Comparison of ENCODE assay signal across 8 cellular contexts in the genomic region with DNA sequence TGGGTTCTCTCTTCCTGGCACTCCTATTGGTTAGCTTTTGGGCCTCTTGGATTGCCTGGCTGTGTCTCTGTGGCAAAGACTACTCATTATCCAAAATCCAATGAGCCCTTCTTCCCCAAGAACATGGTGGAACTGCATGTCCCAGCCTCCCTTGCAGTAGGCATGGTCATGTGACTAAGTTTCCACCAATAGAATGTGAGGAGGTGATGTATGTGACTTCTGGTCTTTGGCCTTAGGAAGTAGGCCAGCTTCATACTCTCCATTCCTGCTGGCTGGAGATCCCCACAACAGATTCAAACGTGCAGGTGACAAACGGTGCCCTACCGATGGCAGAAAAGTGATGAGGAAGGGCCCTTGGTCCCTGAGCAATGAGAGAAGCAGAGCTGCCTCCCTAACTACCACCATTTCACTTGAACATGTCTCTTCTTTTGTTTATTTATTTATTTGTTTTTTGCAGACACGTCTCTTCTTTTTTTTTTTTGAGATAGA. TPM values are rescaled to one million over a fixed set of nuclear protein-coding genes. Genes with fewer than 3 reads are reported as not detected.
DNase-seq lines count a peak whose midpoint lies in the region; ATAC-seq and TF ChIP-seq lines count a peak whose summit lies in the region.

No MANE protein-coding gene starts in this region.

- H3K4me3 ChIP-seq in neutrophil (ENCODE audit: low read depth in 1 of 2, low read length in 1 of 2) (no peak overlapping the region), WERI-Rb-1 (ENCODE audit: low read depth, low read length) (no peak overlapping the region), heart right ventricle (no peak overlapping the region)

- H3K9me3 ChIP-seq in neutrophil (no peaks in the 10 kb centered on the region), WERI-Rb-1 (ENCODE audit: severe bottlenecking) (no peaks in the 10 kb centered on the region), heart right ventricle (no peaks in the 10 kb centered on the region)

- H3K36me3 ChIP-seq in neutrophil (no peaks in the 10 kb centered on the region), WERI-Rb-1 (no peaks in the 10 kb centered on the region), heart right ventricle (no peaks in the 10 kb centered on the region)

- H3K27ac ChIP-seq in neutrophil (peak overlapping the region; percentile 24), WERI-Rb-1 (no peak overlapping the region), heart right ventricle (peak overlapping the region in 1 of 10 donors; percentile 73)

- peak; percentile 78 for ATAC-seq in activated T-helper 17 cell treated with anti-CD3 and anti-CD28 coated beads, Interleukin-2, amount 50 U/mL, for 72 hours (replicated peaks)
- no peak for ATAC-seq in heart right ventricle

- H3K36me3 Mint-ChIP-seq in IgD-negative memory B cell = no peaks in the 10 kb centered on the region
- no peaks in the 10 kb centered on the region for H3K36me3 Mint-ChIP-seq in activated T-helper 17 cell treated with anti-CD3 and anti-CD28 coated beads, Interleukin-2, amount 50 U/mL, for 72 hours (ENCODE audit: low read depth)

- peak overlapping the region; percentile 69 to 96 (median 92) for H3K27ac Mint-ChIP-seq in IgD-negative memory B cell
- H3K27ac Mint-ChIP-seq in activated T-helper 17 cell treated with anti-CD3 and anti-CD28 coated beads, Interleukin-2, amount 50 U/mL, for 72 hours = peak overlapping the region; percentile 31

- DNase-seq in SIG-M5 treated with dmso at 0.1 percent for 504 hours (lab: John Stamatoyannopoulos, UW; ENCODE audit: unreplicated experiment) = peak; percentile 49
- no peak for DNase-seq in SIG-M5 (lab: John Stamatoyannopoulos, UW)
- no peak for DNase-seq in WERI-Rb-1
- no peak for DNase-seq in heart right ventricle
- no peak for DNase-seq in activated CD8-positive, alpha-beta memory T cell treated with anti-CD3 and anti-CD28 coated beads, Interleukin-2, amount 50 U/mL, for 48 hours

- no peaks in the 10 kb centered on the region for H3K9me3 Mint-ChIP-seq in IgD-negative memory B cell
- H3K9me3 Mint-ChIP-seq in activated T-helper 17 cell treated with anti-CD3 and anti-CD28 coated beads, Interleukin-2, amount 50 U/mL, for 72 hours = no peaks in the 10 kb centered on the region

- intact Hi-C loops in heart right ventricle (cut with DNase I) = no loop called here

- peaks cover 11 to 16% of the 10 kb centered on the region in 2 experiments for H3K4me1 ChIP-seq in neutrophil (ENCODE audit: control insufficient read depth in 1 of 2, insufficient read depth in 1 of 2, low read depth in 1 of 2, low read length in 1 of 2)
- H3K4me1 ChIP-seq in heart right ventricle = peaks cover 0 to 39% (median 0%) of the 10 kb centered on the region in 9 donors

- H3K4me3 Mint-ChIP-seq in IgD-negative memory B cell = peak overlapping the region; percentile 29 to 87 (median 55)
- H3K4me3 Mint-ChIP-seq in activated T-helper 17 cell treated with anti-CD3 and anti-CD28 coated beads, Interleukin-2, amount 50 U/mL, for 72 hours = peak overlapping the region; percentile 40

- H3K27me3 Mint-ChIP-seq in IgD-negative memory B cell = no peaks in the 10 kb centered on the region
- H3K27me3 Mint-ChIP-seq in activated T-helper 17 cell treated with anti-CD3 and anti-CD28 coated beads, Interleukin-2, amount 50 U/mL, for 72 hours = no peaks in the 10 kb centered on the region

- H3K27me3 ChIP-seq in neutrophil = no peaks in the 10 kb centered on the region
- H3K27me3 ChIP-seq in WERI-Rb-1 (ENCODE audit: insufficient read depth, low read depth, severe bottlenecking) = no peaks in the 10 kb centered on the region
- no peaks in the 10 kb centered on the region for H3K27me3 ChIP-seq in heart right ventricle

- H3K4me1 Mint-ChIP-seq in IgD-negative memory B cell = peaks cover 21 to 31% (median 22%) of the 10 kb centered on the region in 3 donors
- H3K4me1 Mint-ChIP-seq in activated T-helper 17 cell treated with anti-CD3 and anti-CD28 coated beads, Interleukin-2, amount 50 U/mL, for 72 hours = peaks cover 28% of the 10 kb centered on the region

- TF ChIP-seq CTCF in neutrophil (IDR thresholded peaks at IDR 0.05) = no peak
- no peak for TF ChIP-seq CTCF in WERI-Rb-1 (IDR thresholded peaks at IDR 0.05; ENCODE audit: low read depth, low read length)
- TF ChIP-seq CTCF in heart right ventricle (IDR thresholded peaks at IDR 0.05) = no peak

- WGBS in heart right ventricle, 2 donors = 61 to 81% methylated on average over 4 of the region's 4 CpGs

RNA-seq across cellular contexts. Expression of gene SPN, which starts 17.3 kb away (rescaled TPM):
- polyA plus RNA-seq in IgD-negative memory B cell (11.0 TPM), heart right ventricle (under 1 TPM; 0.29 to 0.58 TPM)
- 100 to 1,000 TPM; 137 to 173 TPM for total RNA-seq in activated T-helper 17 cell treated with anti-CD3 and anti-CD28 coated beads, Interleukin-2, amount 50 U/mL, for 72 hours
- total RNA-seq in heart right ventricle = 10 to 100 TPM in 1 of 10 donors, 1 to 10 TPM in 7, under 1 TPM in 2; 0.35 to 12.6 (median 1.8) TPM

RNA-seq across cellular contexts. Expression of gene QPRT, which starts 33.2 kb away (rescaled TPM):
- polyA plus RNA-seq in IgD-negative memory B cell (not detected), heart right ventricle (10 to 100 TPM in 1 of 2 donors, 1 to 10 TPM in 1; 3.8 to 13.8 TPM)
- total RNA-seq in activated T-helper 17 cell treated with anti-CD3 and anti-CD28 coated beads, Interleukin-2, amount 50 U/mL, for 72 hours = 1 to 10 TPM; 3.2 to 4.3 TPM
- 10 to 100 TPM; 16.0 to 34.1 (median 25.9) TPM for total RNA-seq in heart right ventricle

Comparison
In these comparisons a context has a peak if more than half of its experiments do, and no peak if none do; other contexts are left out.
1. RNA of gene SPN, which starts 17.3 kb away (total RNA-seq): 137 to 173 TPM in activated T-helper 17 cell treated with anti-CD3 and anti-CD28 coated beads, Interleukin-2, amount 50 U/mL, for 72 hours; 0.35 to 12.6 TPM in heart right ventricle; every median in the first group is over 10 times any median in the second.